12 cellular contexts compared by ENCODE assay signal in the genomic region with DNA sequence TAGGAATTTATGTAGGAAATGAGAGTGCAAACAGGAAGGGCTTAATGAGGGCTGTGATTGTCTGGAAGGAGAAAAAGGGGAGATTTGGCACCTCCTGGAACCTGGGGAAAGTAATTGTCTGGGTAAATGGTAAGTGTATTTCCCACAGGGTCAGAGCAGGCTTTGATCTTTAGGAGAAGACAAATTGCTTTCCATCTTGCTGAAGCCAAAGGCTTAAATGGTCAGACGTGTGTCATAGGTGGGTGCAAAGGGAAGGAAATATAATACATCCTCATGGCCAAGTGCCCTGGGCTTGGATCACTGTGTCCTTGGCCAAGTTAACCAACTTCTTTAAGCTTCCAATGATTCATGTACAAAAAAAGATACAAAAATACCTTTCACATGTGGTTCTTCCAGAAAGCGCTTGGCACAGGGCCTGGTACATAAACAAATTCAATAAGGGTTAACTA. TPM values are rescaled to one million over a fixed set of nuclear protein-coding genes. Genes with fewer than 3 reads are reported as not detected.
DNase-seq lines count a peak whose midpoint lies in the region; TF ChIP-seq lines count a peak whose summit lies in the region.
"Had no signal": no experiment of that assay in that cellular context is flagged by ENCODE, and none has a peak within 500 bp of the region (broad histone marks: within the 10 kb centered on the region; RNA-seq: fewer than 3 reads in every experiment).

No MANE protein-coding gene starts in this region.

- H3K36me3 ChIP-seq in adrenal gland (replicated peaks in 1 of 2) (no peaks in the 10 kb centered on the region), testis (ENCODE audit: low read depth, missing control alignments) (no peaks in the 10 kb centered on the region)
- H3K36me3 ChIP-seq: BE2C, pancreas had no signal

- peak overlapping the region in 4 of 5 donors; percentile 10 to 77 (median 70) for H3K27ac ChIP-seq in adrenal gland
- no peak overlapping the region for H3K27ac ChIP-seq in testis

- peaks cover 24% of the 10 kb centered on the region for H3K4me1 Mint-ChIP-seq in activated CD4-positive, alpha-beta memory T cell treated with anti-CD3 and anti-CD28 coated beads, Interleukin-2, amount 10 ng/mL, durations not matched to agents 7 days and 5 days
- H3K4me1 Mint-ChIP-seq in activated CD4-positive, alpha-beta memory T cell treated with anti-CD3 and anti-CD28 coated beads for 36 hours (ENCODE audit: low read depth) = peaks cover 5% of the 10 kb centered on the region

- H3K4me1 ChIP-seq in adrenal gland (replicated peaks in 1 of 2) (peaks cover 6 to 21% of the 10 kb centered on the region in 2 donors), testis (peaks cover 17% of the 10 kb centered on the region)
- H3K4me1 ChIP-seq: BE2C had no signal

- TF ChIP-seq POLR2A in adrenal gland (IDR thresholded peaks at IDR 0.05) (no peak), testis (IDR thresholded peaks at IDR 0.05) (no peak)

- H3K27ac Mint-ChIP-seq in activated CD4-positive, alpha-beta memory T cell treated with anti-CD3 and anti-CD28 coated beads, Interleukin-2, amount 10 ng/mL, durations not matched to agents 7 days and 5 days = no peak overlapping the region
- no peak overlapping the region for H3K27ac Mint-ChIP-seq in activated CD4-positive, alpha-beta memory T cell treated with anti-CD3 and anti-CD28 coated beads for 36 hours

- no peak overlapping the region for H3K4me3 ChIP-seq in adrenal gland
- no peak overlapping the region for H3K4me3 ChIP-seq in testis

- H3K36me3 Mint-ChIP-seq in activated CD4-positive, alpha-beta memory T cell treated with anti-CD3 and anti-CD28 coated beads, Interleukin-2, amount 10 ng/mL, durations not matched to agents 7 days and 5 days (ENCODE audit: low read depth) = no peaks in the 10 kb centered on the region
- H3K36me3 Mint-ChIP-seq in activated CD4-positive, alpha-beta memory T cell treated with anti-CD3 and anti-CD28 coated beads for 36 hours = no peaks in the 10 kb centered on the region

- H3K9me3 ChIP-seq in adrenal gland (replicated peaks in 1 of 3) (no peaks in the 10 kb centered on the region), testis (no peaks in the 10 kb centered on the region)
- H3K9me3 ChIP-seq: BE2C, pancreas had no signal

- POLR2A ChIA-PET in activated CD4-positive, alpha-beta memory T cell treated with anti-CD3 and anti-CD28 coated beads, Interleukin-2, amount 10 ng/mL, durations not matched to agents 7 days and 5 days (lab: Charles Lee) = no interaction called here
- POLR2A ChIA-PET in activated CD4-positive, alpha-beta memory T cell treated with anti-CD3 and anti-CD28 coated beads for 36 hours (lab: Charles Lee) = no interaction called here

- TF ChIP-seq CTCF in adrenal gland (IDR thresholded peaks at IDR 0.05) (no peak), testis (IDR thresholded peaks at IDR 0.05) (no peak), GM13976 (IDR thresholded peaks at IDR 0.05; ENCODE audit: borderline replicate concordance, control extremely low read depth, extremely low read depth, insufficient read depth, missing control alignments) (no peak), GM20000 (IDR thresholded peaks at IDR 0.05; ENCODE audit: extremely low read depth, missing control alignments) (no peak)

- no peak for DNase-seq in activated CD4-positive, alpha-beta memory T cell treated with anti-CD3 and anti-CD28 coated beads, Interleukin-2, amount 10 ng/mL, durations not matched to agents 7 days and 5 days
- no peak for DNase-seq in activated CD4-positive, alpha-beta memory T cell treated with anti-CD3 and anti-CD28 coated beads for 36 hours
- DNase-seq in adrenal gland = peak in 6 of 7 donors; percentile 58 to 81 (median 76)
- peak; percentile 35 for DNase-seq in glomerular visceral epithelial cell (ENCODE audit: extremely low spot score)
- peak; percentile 22 for DNase-seq in testis
- no peak for DNase-seq in GM13976 (ENCODE audit: low spot score)
- DNase-seq in GM20000 (ENCODE audit: low spot score) = no peak
- DNase-seq in nucleus accumbens (lab: John Stamatoyannopoulos, UW) = no peak
- DNase-seq: amygdala, BE2C, NCI-H1417 treated with DMSO at 0.1 percent for 48 hours had no signal

- CTCF ChIA-PET in activated CD4-positive, alpha-beta memory T cell treated with anti-CD3 and anti-CD28 coated beads, Interleukin-2, amount 10 ng/mL, durations not matched to agents 7 days and 5 days (lab: Charles Lee) = interaction anchor here (2.2 kb wide), 1 partner anchor 111 kb away, joined by 8 read pairs; no protein-coding TSS in a partner anchor
- CTCF ChIA-PET in activated CD4-positive, alpha-beta memory T cell treated with anti-CD3 and anti-CD28 coated beads for 36 hours (lab: Charles Lee) = interaction anchor here (1.0 kb wide), 1 partner anchor 114 kb away, joined by 3 read pairs; no protein-coding TSS in a partner anchor

- H3K27me3 ChIP-seq in adrenal gland (no peaks in the 10 kb centered on the region), testis (no peaks in the 10 kb centered on the region)
- H3K27me3 ChIP-seq: BE2C, pancreas had no signal

- H3K27me3 Mint-ChIP-seq in activated CD4-positive, alpha-beta memory T cell treated with anti-CD3 and anti-CD28 coated beads, Interleukin-2, amount 10 ng/mL, durations not matched to agents 7 days and 5 days = no peaks in the 10 kb centered on the region
- H3K27me3 Mint-ChIP-seq in activated CD4-positive, alpha-beta memory T cell treated with anti-CD3 and anti-CD28 coated beads for 36 hours = no peaks in the 10 kb centered on the region

- no peaks in the 10 kb centered on the region for H3K9me3 Mint-ChIP-seq in activated CD4-positive, alpha-beta memory T cell treated with anti-CD3 and anti-CD28 coated beads, Interleukin-2, amount 10 ng/mL, durations not matched to agents 7 days and 5 days
- no peaks in the 10 kb centered on the region for H3K9me3 Mint-ChIP-seq in activated CD4-positive, alpha-beta memory T cell treated with anti-CD3 and anti-CD28 coated beads for 36 hours

- WGBS in adrenal gland, 4 donors = 25 to 38% (median 33%) methylated on average over 2 of the region's 2 CpGs
- 30 to 42% methylated on average over 2 of the region's 2 CpGs for WGBS in testis, 2 donors

- intact Hi-C loops in activated CD4-positive, alpha-beta memory T cell treated with anti-CD3 and anti-CD28 coated beads for 36 hours (cut with micrococcal nuclease) = no loop called here
- intact Hi-C loops in adrenal gland (cut with DNase I) (no loop called here), testis (cut with DNase I; ENCODE audit: low total_unique reads) (no loop called here)

- in situ Hi-C loops in GM13976 (cut with MboI; ENCODE audit: low sequenced_read_pairs, unreplicated experiment) = loop anchor here (25.0 kb wide), 2 partner anchors 233 to 642 kb away; no protein-coding TSS in a partner anchor

- H3K4me3 Mint-ChIP-seq in activated CD4-positive, alpha-beta memory T cell treated with anti-CD3 and anti-CD28 coated beads, Interleukin-2, amount 10 ng/mL, durations not matched to agents 7 days and 5 days = peak overlapping the region; percentile 14
- H3K4me3 Mint-ChIP-seq in activated CD4-positive, alpha-beta memory T cell treated with anti-CD3 and anti-CD28 coated beads for 36 hours = no peak overlapping the region

RNA-seq across cellular contexts. Expression of a gene that starts 1.3 kb away (rescaled TPM):
- total RNA-seq in activated CD4-positive, alpha-beta memory T cell treated with anti-CD3 and anti-CD28 coated beads, Interleukin-2, amount 10 ng/mL, durations not matched to agents 7 days and 5 days = 10 to 100 TPM; 22.7 to 24.6 TPM
- 10 to 100 TPM; 26.9 to 28.3 TPM for total RNA-seq in activated CD4-positive, alpha-beta memory T cell treated with anti-CD3 and anti-CD28 coated beads for 36 hours
- 100 to 1,000 TPM in 6 of 8 donors, 10 to 100 TPM in 2; 61.5 to 260 (median 142) TPM for total RNA-seq in adrenal gland
- polyA plus RNA-seq in adrenal gland = 100 to 1,000 TPM in 1 of 3 donors, 10 to 100 TPM in 2; 28.3 to 217 (median 75.8) TPM
- 10 to 100 TPM; 38.3 to 51.0 TPM for total RNA-seq in testis
- polyA plus RNA-seq in testis (ENCODE audit: insufficient read depth, low read depth, low replicate concordance) = 26.2 TPM

RNA-seq across cellular contexts. Expression of a gene that starts 22.7 kb away (rescaled TPM):
- not detected for total RNA-seq in activated CD4-positive, alpha-beta memory T cell treated with anti-CD3 and anti-CD28 coated beads, Interleukin-2, amount 10 ng/mL, durations not matched to agents 7 days and 5 days
- not detected for total RNA-seq in activated CD4-positive, alpha-beta memory T cell treated with anti-CD3 and anti-CD28 coated beads for 36 hours
- total RNA-seq in adrenal gland (1 to 10 TPM in 3 of 8 donors, under 1 TPM in 2, not detected in 3; 0.28 to 2.2 (median 1.1) TPM), testis (under 1 TPM in 1 of 2 donors, not detected in 1; 0.56 TPM)
- polyA plus RNA-seq in adrenal gland (under 1 TPM; 0.24 to 0.37 (median 0.26) TPM), testis (ENCODE audit: insufficient read depth, low read depth, low replicate concordance) (1.3 TPM)

RNA-seq across cellular contexts. Expression of a gene that starts 47.2 kb away (rescaled TPM):
- under 1 TPM; 0.10 to 0.15 TPM for total RNA-seq in activated CD4-positive, alpha-beta memory T cell treated with anti-CD3 and anti-CD28 coated beads, Interleukin-2, amount 10 ng/mL, durations not matched to agents 7 days and 5 days
- under 1 TPM; 0.53 to 0.55 TPM for total RNA-seq in activated CD4-positive, alpha-beta memory T cell treated with anti-CD3 and anti-CD28 coated beads for 36 hours
- total RNA-seq in adrenal gland (10 to 100 TPM in 4 of 8 donors, 1 to 10 TPM in 3, under 1 TPM in 1; 0.91 to 20.4 (median 12.8) TPM), testis (under 1 TPM; 0.47 to 0.74 TPM)
- polyA plus RNA-seq in adrenal gland (10 to 100 TPM in 1 of 3 donors, 1 to 10 TPM in 2; 6.4 to 24.2 (median 6.5) TPM), testis (ENCODE audit: insufficient read depth, low read depth, low replicate concordance) (5.3 TPM)

Comparison
In these comparisons a context has a peak if more than half of its experiments do, and no peak if none do; other contexts are left out.
1. DNase-seq: peak in adrenal gland (6 of 7), glomerular visceral epithelial cell (single experiment) and testis (single experiment); none in activated CD4-positive, alpha-beta memory T cell treated with anti-CD3 and anti-CD28 coated beads, Interleukin-2, amount 10 ng/mL, durations not matched to agents 7 days and 5 days (single experiment), activated CD4-positive, alpha-beta memory T cell treated with anti-CD3 and anti-CD28 coated beads for 36 hours (single experiment), GM13976 (single experiment), GM20000 (single experiment) and nucleus accumbens (0 of 56).
2. H3K27ac ChIP-seq: peak in adrenal gland (4 of 5); none in testis (0 of 2).